In the genomic region with DNA sequence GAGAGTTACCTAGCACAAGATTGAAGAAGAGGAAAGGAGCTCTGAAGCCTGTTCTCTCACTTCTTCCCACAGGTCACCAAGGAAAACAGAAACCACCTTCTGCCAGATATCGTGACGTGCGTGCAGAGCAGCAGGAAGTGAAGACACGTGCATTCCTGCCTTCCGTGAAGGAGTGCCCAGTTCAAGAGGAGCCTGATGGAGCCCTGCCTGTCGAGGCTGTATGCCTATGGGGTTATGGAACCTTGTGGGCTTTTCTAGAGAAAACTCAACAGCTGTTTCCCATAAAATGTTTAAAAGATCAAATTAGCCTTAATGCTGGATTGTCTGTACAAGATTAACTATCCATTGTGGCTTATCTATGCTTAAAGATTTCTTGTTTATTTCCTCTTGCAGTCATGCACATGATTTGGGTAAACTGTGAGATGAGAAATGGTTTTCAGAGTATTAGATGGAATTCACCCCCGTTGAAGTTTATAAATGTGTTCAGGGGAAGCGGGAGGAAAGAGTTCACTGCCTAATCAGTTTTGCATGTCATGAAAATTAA, we compare ENCODE assay signal across 13 cellular contexts. TPM values are rescaled to one million over a fixed set of nuclear protein-coding genes. Genes with fewer than 3 reads are reported as not detected.
DNase-seq lines count a peak whose midpoint lies in the region; ATAC-seq and TF ChIP-seq lines count a peak whose summit lies in the region.
"Had no signal": no experiment of that assay in that cellular context is flagged by ENCODE, and none has a peak within 500 bp of the region (broad histone marks: within the 10 kb centered on the region; RNA-seq: fewer than 3 reads in every experiment).

No MANE protein-coding gene starts in this region.

- H3K9me3 ChIP-seq in breast epithelium: peaks cover 0 to 10% of the 10 kb centered on the region in 2 donors

- no peaks in the 10 kb centered on the region for H3K4me1 ChIP-seq in breast epithelium

- DNase-seq in MCF 10A (ENCODE audit: unreplicated experiment) (no peak), breast epithelium (ENCODE audit: low spot score in 2 of 2) (no peak), M059J (ENCODE audit: low read depth) (peak; percentile 90), NCI-H526 treated with DMSO at 0.1 percent for 48 hours (lab: John Stamatoyannopoulos, UW) (no peak), 8988T (no peak), amniotic stem cell (lab: John Stamatoyannopoulos, UW) (no peak)
- DNase-seq in effector memory CD8-positive, alpha-beta T cell: no peak
- no peak for DNase-seq in stimulated activated naive CD8-positive, alpha-beta T cell treated with anti-CD3 and anti-CD28 coated beads, Interleukin-15, amount 100 ng/mL, for 72 hours
- DNase-seq: activated CD8-positive, alpha-beta memory T cell treated with anti-CD3 and anti-CD28 coated beads, Interleukin-2, amount 50 U/mL, for 48 hours; NCI-H187 treated with DMSO at 0.1 percent for 48 hours; Right ventricle myocardium superior; spleen had no signal

- no peak overlapping the region for H3K4me3 ChIP-seq in breast epithelium
- H3K4me3 ChIP-seq: lung, spleen had no signal

- H3K27me3 Mint-ChIP-seq in MCF 10A (ENCODE audit: insufficient read depth, unreplicated experiment): no peaks in the 10 kb centered on the region
- H3K27me3 Mint-ChIP-seq in effector memory CD8-positive, alpha-beta T cell: no peaks in the 10 kb centered on the region
- H3K27me3 Mint-ChIP-seq in stimulated activated naive CD8-positive, alpha-beta T cell treated with anti-CD3 and anti-CD28 coated beads, Interleukin-15, amount 100 ng/mL, for 72 hours: no peaks in the 10 kb centered on the region

- TF ChIP-seq POLR2A in breast epithelium (IDR thresholded peaks at IDR 0.05): no peak

- no peak overlapping the region for H3K27ac ChIP-seq in breast epithelium
- H3K27ac ChIP-seq: spleen had no signal

- no peaks in the 10 kb centered on the region for H3K27me3 ChIP-seq in breast epithelium
- H3K27me3 ChIP-seq: spleen had no signal

- no peak overlapping the region for H3K27ac Mint-ChIP-seq in MCF 10A (ENCODE audit: low read depth, unreplicated experiment)
- H3K27ac Mint-ChIP-seq in effector memory CD8-positive, alpha-beta T cell: peak overlapping the region; percentile 75 to 77
- peak overlapping the region; percentile 91 to 92 for H3K27ac Mint-ChIP-seq in stimulated activated naive CD8-positive, alpha-beta T cell treated with anti-CD3 and anti-CD28 coated beads, Interleukin-15, amount 100 ng/mL, for 72 hours

- POLR2A ChIA-PET in MCF 10A (lab: Yijun Ruan, JAX): interaction anchor here (0.5 to 1.2 kb wide), 2 partner anchors 11 to 44 kb away, joined by 3 read pairs; no protein-coding TSS in a partner anchor

- peaks cover 14% of the 10 kb centered on the region for H3K9me3 Mint-ChIP-seq in MCF 10A (ENCODE audit: unreplicated experiment)
- peaks cover 10 to 13% of the 10 kb centered on the region in 2 donors for H3K9me3 Mint-ChIP-seq in effector memory CD8-positive, alpha-beta T cell
- H3K9me3 Mint-ChIP-seq in stimulated activated naive CD8-positive, alpha-beta T cell treated with anti-CD3 and anti-CD28 coated beads, Interleukin-15, amount 100 ng/mL, for 72 hours: peaks cover 12 to 19% of the 10 kb centered on the region in 2 donors

- H3K4me3 Mint-ChIP-seq in MCF 10A (ENCODE audit: unreplicated experiment): no peak overlapping the region
- no peak overlapping the region for H3K4me3 Mint-ChIP-seq in effector memory CD8-positive, alpha-beta T cell
- H3K4me3 Mint-ChIP-seq in stimulated activated naive CD8-positive, alpha-beta T cell treated with anti-CD3 and anti-CD28 coated beads, Interleukin-15, amount 100 ng/mL, for 72 hours: peak overlapping the region; percentile 35 to 40

- no peak for TF ChIP-seq CTCF in MCF 10A (IDR thresholded peaks at IDR 0.05; ENCODE audit: unreplicated experiment)
- TF ChIP-seq CTCF in breast epithelium (IDR thresholded peaks at IDR 0.05): no peak

- BruUV-seq in MCF 10A (replicated peaks; lab: Mats Ljungman, UMichigan): TSS peak; percentile 55

- CTCF ChIA-PET in MCF 10A (lab: Yijun Ruan, JAX): interaction anchor here (0.8 to 1.8 kb wide), 3 partner anchors 12 to 47 kb away, joined by 3 to 7 read pairs (median 3); no protein-coding TSS in a partner anchor

- ATAC-seq in effector memory CD8-positive, alpha-beta T cell (replicated peaks): no peak
- no peak for ATAC-seq in stimulated activated naive CD8-positive, alpha-beta T cell treated with anti-CD3 and anti-CD28 coated beads, Interleukin-15, amount 100 ng/mL, for 72 hours

- peaks cover 91% of the 10 kb centered on the region for H3K36me3 Mint-ChIP-seq in MCF 10A (ENCODE audit: insufficient read depth, unreplicated experiment)
- peaks cover 8% of the 10 kb centered on the region for H3K36me3 Mint-ChIP-seq in effector memory CD8-positive, alpha-beta T cell (ENCODE audit: insufficient read depth)

- H3K4me1 Mint-ChIP-seq in MCF 10A (ENCODE audit: insufficient read depth, unreplicated experiment): peaks cover 12% of the 10 kb centered on the region
- peaks cover 12 to 17% of the 10 kb centered on the region in 2 donors for H3K4me1 Mint-ChIP-seq in effector memory CD8-positive, alpha-beta T cell (ENCODE audit: low read depth in 2 of 2)
- peaks cover 32% of the 10 kb centered on the region for H3K4me1 Mint-ChIP-seq in stimulated activated naive CD8-positive, alpha-beta T cell treated with anti-CD3 and anti-CD28 coated beads, Interleukin-15, amount 100 ng/mL, for 72 hours

- no peaks in the 10 kb centered on the region for H3K36me3 ChIP-seq in breast epithelium

- intact Hi-C loops in MCF 10A (cut with micrococcal nuclease) (no loop called here), breast epithelium (cut with DNase I; ENCODE audit: low total_unique reads) (loop anchor here (10.0 kb wide), 1 partner anchor 683 kb away; no protein-coding TSS in a partner anchor)

RNA-seq across cellular contexts. Expression of gene NTPCR, which starts 27.8 kb away (rescaled TPM):
- 116 and 129 TPM in 2 replicates for total RNA-seq in MCF 10A (2022)
- 10 to 100 TPM; 27.2 to 40.1 (median 28.8) TPM for total RNA-seq in breast epithelium
- 67.2 and 92.3 TPM in 2 replicates for total RNA-seq in M059J (2014; rRNA removed; shearing (Covaris generic))

Comparison
In these comparisons a context has a peak if more than half of its experiments do, and no peak if none do; other contexts are left out.
1. H3K4me3 Mint-ChIP-seq: peak in stimulated activated naive CD8-positive, alpha-beta T cell treated with anti-CD3 and anti-CD28 coated beads, Interleukin-15, amount 100 ng/mL, for 72 hours (2 of 2); none in MCF 10A (single experiment) and effector memory CD8-positive, alpha-beta T cell (0 of 2).